Comparison of ENCODE assay signal across 8 cellular contexts in genomic region chr16:2981177-2981898, GRCh38.
A peak's percentile ranks its signal among the peaks of the same experiment; 100 is the strongest.
DNase-seq lines count a peak whose midpoint lies in the region; ATAC-seq lines count a peak whose summit lies in the region.

No MANE protein-coding gene starts in this region.

- no peak overlapping the region for H2AFZ ChIP-seq in neuron (ENCODE audit: low read depth, low read length)

- peak overlapping the region; percentile 80 for H3K4me3 Mint-ChIP-seq in dendritic cell treated with granulocyte-macrophage colony-stimulating factor and Interleukin-4, amounts not matched to agents 40 ng/mL and 50 ng/mL, for 4 days

- H3K4me3 ChIP-seq in neuron (ENCODE audit: low read length) = peak overlapping the region; percentile 79

- peak overlapping the region; percentile 91 for H3K27ac Mint-ChIP-seq in dendritic cell treated with granulocyte-macrophage colony-stimulating factor and Interleukin-4, amounts not matched to agents 40 ng/mL and 50 ng/mL, for 4 days

- DNase-seq in D341Med (ENCODE audit: low spot score) = peak; percentile 78
- DNase-seq in NCI-H82 treated with DMSO at 0.1 percent for 48 hours (lab: John Stamatoyannopoulos, UW; ENCODE audit: unreplicated experiment) = peak; percentile 93
- DNase-seq in germinal center (ENCODE audit: low spot score) = no peak
- DNase-seq in SKM-1 (lab: John Stamatoyannopoulos, UW; ENCODE audit: unreplicated experiment) = no peak

- peaks cover 14% of the 10 kb centered on the region for H3K36me3 ChIP-seq in neuron (ENCODE audit: insufficient read depth, low read length)

- H3K27me3 ChIP-seq in neuron (ENCODE audit: insufficient read depth, low read length) = peaks cover 14% of the 10 kb centered on the region

- intact Hi-C loops in dendritic cell treated with granulocyte-macrophage colony-stimulating factor and Interleukin-4, amounts not matched to agents 40 ng/mL and 50 ng/mL, for 4 days (cut with micrococcal nuclease) = no loop called here

- ATAC-seq in HG03196 (IDR thresholded peaks at IDR 0.05; ENCODE audit: unreplicated experiment) = no peak
- ATAC-seq in GM21786 (IDR thresholded peaks at IDR 0.05; ENCODE audit: unreplicated experiment) = no peak

- no peaks in the 10 kb centered on the region for H3K9me3 Mint-ChIP-seq in dendritic cell treated with granulocyte-macrophage colony-stimulating factor and Interleukin-4, amounts not matched to agents 40 ng/mL and 50 ng/mL, for 4 days

- H3K9me3 ChIP-seq in neuron (ENCODE audit: low read length) = no peaks in the 10 kb centered on the region

- peaks cover 9% of the 10 kb centered on the region for H3K27me3 Mint-ChIP-seq in dendritic cell treated with granulocyte-macrophage colony-stimulating factor and Interleukin-4, amounts not matched to agents 40 ng/mL and 50 ng/mL, for 4 days

- peaks cover 22% of the 10 kb centered on the region for H3K4me1 Mint-ChIP-seq in dendritic cell treated with granulocyte-macrophage colony-stimulating factor and Interleukin-4, amounts not matched to agents 40 ng/mL and 50 ng/mL, for 4 days (ENCODE audit: low read depth)

- no peaks in the 10 kb centered on the region for H3K36me3 Mint-ChIP-seq in dendritic cell treated with granulocyte-macrophage colony-stimulating factor and Interleukin-4, amounts not matched to agents 40 ng/mL and 50 ng/mL, for 4 days (ENCODE audit: low read depth)

- peaks cover 20% of the 10 kb centered on the region for H3K4me1 ChIP-seq in neuron (ENCODE audit: insufficient read depth, low read length)

Comparison
In these comparisons a context has a peak if more than half of its experiments do, and no peak if none do; other contexts are left out.
1. DNase-seq: peak in D341Med (single experiment) and NCI-H82 treated with DMSO at 0.1 percent for 48 hours (single experiment); none in germinal center (single experiment) and SKM-1 (single experiment).